Comparison of ENCODE assay signal across 8 cellular contexts in the genomic region with DNA sequence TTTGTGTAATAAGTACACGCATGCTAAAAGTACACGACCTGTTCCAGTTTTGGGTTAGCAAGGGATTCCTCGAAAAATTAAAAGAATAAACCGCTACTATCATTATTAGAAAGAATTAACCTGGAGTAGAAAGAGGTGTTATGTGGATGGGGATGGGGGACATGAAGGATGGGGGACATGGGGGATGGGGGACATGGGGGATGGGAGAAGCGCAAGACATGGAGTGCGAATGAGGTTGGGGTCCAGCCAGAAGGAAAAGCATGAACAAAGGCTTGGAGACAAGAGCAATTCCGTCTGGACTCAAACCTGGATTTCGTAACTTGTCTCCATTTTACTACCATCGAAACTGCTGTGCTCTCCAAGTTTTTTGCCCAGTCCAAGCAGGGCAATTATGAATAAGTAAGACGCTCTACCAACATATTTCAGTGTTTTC. TPM values are rescaled to one million over a fixed set of nuclear protein-coding genes. Genes with fewer than 3 reads are reported as not detected.
A peak's percentile ranks its signal among the peaks of the same experiment; 100 is the strongest.
DNase-seq lines count a peak whose midpoint lies in the region; TF ChIP-seq lines count a peak whose summit lies in the region.

No MANE protein-coding gene starts in this region.

- WGBS in esophagus muscularis mucosa: 37% methylated on average over 10 of the region's 10 CpGs

- H3K27me3 Mint-ChIP-seq in osteocyte (ENCODE audit: unreplicated experiment): no peaks in the 10 kb centered on the region

- H3K9me3 ChIP-seq in esophagus muscularis mucosa: no peaks in the 10 kb centered on the region

- H3K27me3 ChIP-seq in esophagus muscularis mucosa: no peaks in the 10 kb centered on the region

- TF ChIP-seq POLR2A in esophagus muscularis mucosa (IDR thresholded peaks at IDR 0.05; ENCODE audit: low read depth): no peak

- DNase-seq in NCI-H82 (lab: John Stamatoyannopoulos, UW) (peak; percentile 53), NCI-H82 treated with DMSO at 0.1 percent for 48 hours (lab: John Stamatoyannopoulos, UW; ENCODE audit: unreplicated experiment) (no peak), RWPE1 (ENCODE audit: low spot score) (peak; percentile 20), esophagus muscularis mucosa (ENCODE audit: extremely low spot score) (no peak), osteocyte (ENCODE audit: extremely low spot score, unreplicated experiment) (no peak), UCSD-AML1 (lab: John Stamatoyannopoulos, UW; ENCODE audit: unreplicated experiment) (no peak), NCI-H446 (lab: John Stamatoyannopoulos, UW) (no peak), NCI-H1048 (lab: John Stamatoyannopoulos, UW) (no peak)

- H3K27ac ChIP-seq in RWPE1 (peak overlapping the region; percentile 88), esophagus muscularis mucosa (replicated peaks in 1 of 4) (peak overlapping the region; percentile 91 to 95 (median 93))

- peaks cover 9% of the 10 kb centered on the region for H3K9me3 Mint-ChIP-seq in osteocyte (ENCODE audit: unreplicated experiment)

- TF ChIP-seq CTCF in RWPE1 (conservative IDR thresholded peaks at IDR 0.05; ENCODE audit: low read depth): no peak
- TF ChIP-seq CTCF in esophagus muscularis mucosa (IDR thresholded peaks at IDR 0.05): no peak
- no peak for TF ChIP-seq CTCF in osteocyte (IDR thresholded peaks at IDR 0.05)

- CTCF ChIA-PET in RWPE1 (lab: Yijun Ruan, JAX): interaction anchor here (0.6 to 1.8 kb wide), 2 partner anchors 42 to 96 kb away, joined by 4 read pairs; no protein-coding TSS in a partner anchor

- peaks cover 12 to 24% (median 17%) of the 10 kb centered on the region in 4 donors for H3K4me1 ChIP-seq in esophagus muscularis mucosa

- peak overlapping the region; percentile 89 for H3K4me3 Mint-ChIP-seq in osteocyte (ENCODE audit: unreplicated experiment)

- no peaks in the 10 kb centered on the region for H3K36me3 ChIP-seq in esophagus muscularis mucosa

- H3K4me3 ChIP-seq in esophagus muscularis mucosa: peak overlapping the region; percentile 79 to 99 (median 95)

- peak overlapping the region; percentile 94 for H3K27ac Mint-ChIP-seq in osteocyte (ENCODE audit: unreplicated experiment)

- H3K4me1 Mint-ChIP-seq in osteocyte (ENCODE audit: unreplicated experiment): peaks cover 34% of the 10 kb centered on the region

- peaks cover 7% of the 10 kb centered on the region for H3K36me3 Mint-ChIP-seq in osteocyte (ENCODE audit: unreplicated experiment)

- intact Hi-C loops in esophagus muscularis mucosa (cut with DNase I): no loop called here

- no peak for TF ChIP-seq EP300 in esophagus muscularis mucosa (IDR thresholded peaks at IDR 0.05)

- POLR2A ChIA-PET in RWPE1 (lab: Yijun Ruan, JAX; ENCODE audit: low non-redundant PET): interaction anchor here (0.7 kb wide), 2 partner anchors 61 to 202 kb away, joined by 3 to 5 read pairs; no protein-coding TSS in a partner anchor

RNA-seq across cellular contexts. Expression of gene KDM1A, which starts 0.6 kb away (rescaled TPM):
- total RNA-seq in esophagus muscularis mucosa: 10 to 100 TPM; 39.0 to 70.2 (median 51.1) TPM
- total RNA-seq in osteocyte: 103 and 107 TPM in 2 replicates

RNA-seq across cellular contexts. Expression of gene TEX46, which starts 3.0 kb away (rescaled TPM):
- total RNA-seq in esophagus muscularis mucosa (not detected), osteocyte (not detected in 2 replicates)

RNA-seq across cellular contexts. Expression of gene LACTBL1, which starts 46.0 kb away (rescaled TPM):
- not detected for total RNA-seq in esophagus muscularis mucosa
- not detected in 2 replicates for total RNA-seq in osteocyte

Comparison
In these comparisons a context has a peak if more than half of its experiments do, and no peak if none do; other contexts are left out.
1. DNase-seq: peak in NCI-H82 (single experiment) and RWPE1 (single experiment); none in NCI-H82 treated with DMSO at 0.1 percent for 48 hours (single experiment), esophagus muscularis mucosa (single experiment), osteocyte (single experiment), UCSD-AML1 (single experiment), NCI-H446 (0 of 2) and NCI-H1048 (single experiment).